Comparison of ENCODE assay signal across 1 cellular context in the genomic region with DNA sequence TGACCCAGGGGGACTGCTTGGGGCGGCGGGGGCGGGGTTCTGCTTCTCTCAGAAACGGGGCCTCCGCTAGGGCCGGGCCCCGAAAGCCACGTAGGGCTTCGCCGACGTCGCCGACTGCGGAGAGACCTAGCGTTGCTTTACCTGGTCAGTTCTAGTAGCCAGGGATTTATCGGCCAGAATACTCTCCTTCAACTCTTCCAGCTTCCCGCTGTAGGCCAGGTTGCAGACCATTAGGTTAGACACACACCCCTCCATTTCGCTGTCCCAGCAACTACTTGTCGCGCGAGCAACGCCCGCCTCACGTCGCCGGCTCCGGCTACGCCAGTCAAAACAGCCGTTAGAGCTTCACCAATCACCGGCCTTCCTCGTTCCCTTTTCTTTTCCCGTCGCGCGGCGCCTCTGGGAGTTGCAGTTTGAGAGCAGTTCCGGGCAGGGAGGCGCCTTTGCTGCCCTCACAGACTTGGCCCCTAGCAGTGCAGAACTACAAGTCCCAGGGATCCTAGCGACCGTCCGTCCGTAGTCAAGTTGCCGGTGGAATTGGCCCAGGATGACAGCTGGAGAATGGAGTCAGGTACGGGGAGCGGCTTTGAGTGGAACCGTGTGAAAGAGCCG.
A peak's percentile ranks its signal among the peaks of the same experiment; 100 is the strongest.
TF ChIP-seq lines count a peak whose summit lies in the region.

A gene with protein sequence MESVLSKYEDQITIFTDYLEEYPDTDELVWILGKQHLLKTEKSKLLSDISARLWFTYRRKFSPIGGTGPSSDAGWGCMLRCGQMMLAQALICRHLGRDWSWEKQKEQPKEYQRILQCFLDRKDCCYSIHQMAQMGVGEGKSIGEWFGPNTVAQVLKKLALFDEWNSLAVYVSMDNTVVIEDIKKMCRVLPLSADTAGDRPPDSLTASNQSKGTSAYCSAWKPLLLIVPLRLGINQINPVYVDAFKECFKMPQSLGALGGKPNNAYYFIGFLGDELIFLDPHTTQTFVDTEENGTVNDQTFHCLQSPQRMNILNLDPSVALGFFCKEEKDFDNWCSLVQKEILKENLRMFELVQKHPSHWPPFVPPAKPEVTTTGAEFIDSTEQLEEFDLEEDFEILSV (plus strand): TSS at position 513 of the 612 bp plus-strand sequence. CDS start 49 bp downstream, at position 562.
A gene with protein sequence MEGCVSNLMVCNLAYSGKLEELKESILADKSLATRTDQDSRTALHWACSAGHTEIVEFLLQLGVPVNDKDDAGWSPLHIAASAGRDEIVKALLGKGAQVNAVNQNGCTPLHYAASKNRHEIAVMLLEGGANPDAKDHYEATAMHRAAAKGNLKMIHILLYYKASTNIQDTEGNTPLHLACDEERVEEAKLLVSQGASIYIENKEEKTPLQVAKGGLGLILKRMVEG (minus strand): TSS at position 277 of the 612 bp plus-strand sequence. CDS start 22 bp downstream, at position 255.

TF ChIP-seq in K562, 482 proteins besides CTCF, POLR2A, EP300 and RAD21 (continued from another document and continues in another):
- TF ChIP-seq, protein P1, sequence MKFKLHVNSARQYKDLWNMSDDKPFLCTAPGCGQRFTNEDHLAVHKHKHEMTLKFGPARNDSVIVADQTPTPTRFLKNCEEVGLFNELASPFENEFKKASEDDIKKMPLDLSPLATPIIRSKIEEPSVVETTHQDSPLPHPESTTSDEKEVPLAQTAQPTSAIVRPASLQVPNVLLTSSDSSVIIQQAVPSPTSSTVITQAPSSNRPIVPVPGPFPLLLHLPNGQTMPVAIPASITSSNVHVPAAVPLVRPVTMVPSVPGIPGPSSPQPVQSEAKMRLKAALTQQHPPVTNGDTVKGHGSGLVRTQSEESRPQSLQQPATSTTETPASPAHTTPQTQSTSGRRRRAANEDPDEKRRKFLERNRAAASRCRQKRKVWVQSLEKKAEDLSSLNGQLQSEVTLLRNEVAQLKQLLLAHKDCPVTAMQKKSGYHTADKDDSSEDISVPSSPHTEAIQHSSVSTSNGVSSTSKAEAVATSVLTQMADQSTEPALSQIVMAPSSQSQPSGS (CRISPR knock-in tag; IDR thresholded peaks at IDR 0.05), result no peak
- TF ChIP-seq, protein P2, sequence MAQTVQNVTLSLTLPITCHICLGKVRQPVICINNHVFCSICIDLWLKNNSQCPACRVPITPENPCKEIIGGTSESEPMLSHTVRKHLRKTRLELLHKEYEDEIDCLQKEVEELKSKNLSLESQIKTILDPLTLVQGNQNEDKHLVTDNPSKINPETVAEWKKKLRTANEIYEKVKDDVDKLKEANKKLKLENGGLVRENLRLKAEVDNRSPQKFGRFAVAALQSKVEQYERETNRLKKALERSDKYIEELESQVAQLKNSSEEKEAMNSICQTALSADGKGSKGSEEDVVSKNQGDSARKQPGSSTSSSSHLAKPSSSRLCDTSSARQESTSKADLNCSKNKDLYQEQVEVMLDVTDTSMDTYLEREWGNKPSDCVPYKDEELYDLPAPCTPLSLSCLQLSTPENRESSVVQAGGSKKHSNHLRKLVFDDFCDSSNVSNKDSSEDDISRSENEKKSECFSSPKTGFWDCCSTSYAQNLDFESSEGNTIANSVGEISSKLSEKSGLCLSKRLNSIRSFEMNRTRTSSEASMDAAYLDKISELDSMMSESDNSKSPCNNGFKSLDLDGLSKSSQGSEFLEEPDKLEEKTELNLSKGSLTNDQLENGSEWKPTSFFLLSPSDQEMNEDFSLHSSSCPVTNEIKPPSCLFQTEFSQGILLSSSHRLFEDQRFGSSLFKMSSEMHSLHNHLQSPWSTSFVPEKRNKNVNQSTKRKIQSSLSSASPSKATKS (CRISPR knock-in tag; IDR thresholded peaks at IDR 0.05), result no peak
- TF ChIP-seq, protein P3, sequence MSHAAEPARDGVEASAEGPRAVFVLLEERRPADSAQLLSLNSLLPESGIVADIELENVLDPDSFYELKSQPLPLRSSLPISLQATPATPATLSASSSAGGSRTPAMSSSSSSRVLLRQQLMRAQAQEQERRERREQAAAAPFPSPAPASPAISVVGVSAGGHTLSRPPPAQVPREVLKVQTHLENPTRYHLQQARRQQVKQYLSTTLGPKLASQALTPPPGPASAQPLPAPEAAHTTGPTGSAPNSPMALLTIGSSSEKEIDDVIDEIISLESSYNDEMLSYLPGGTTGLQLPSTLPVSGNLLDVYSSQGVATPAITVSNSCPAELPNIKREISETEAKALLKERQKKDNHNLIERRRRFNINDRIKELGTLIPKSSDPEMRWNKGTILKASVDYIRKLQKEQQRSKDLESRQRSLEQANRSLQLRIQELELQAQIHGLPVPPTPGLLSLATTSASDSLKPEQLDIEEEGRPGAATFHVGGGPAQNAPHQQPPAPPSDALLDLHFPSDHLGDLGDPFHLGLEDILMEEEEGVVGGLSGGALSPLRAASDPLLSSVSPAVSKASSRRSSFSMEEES (CRISPR knock-in tag; IDR thresholded peaks at IDR 0.05), result no peak
- TF ChIP-seq, protein P4, sequence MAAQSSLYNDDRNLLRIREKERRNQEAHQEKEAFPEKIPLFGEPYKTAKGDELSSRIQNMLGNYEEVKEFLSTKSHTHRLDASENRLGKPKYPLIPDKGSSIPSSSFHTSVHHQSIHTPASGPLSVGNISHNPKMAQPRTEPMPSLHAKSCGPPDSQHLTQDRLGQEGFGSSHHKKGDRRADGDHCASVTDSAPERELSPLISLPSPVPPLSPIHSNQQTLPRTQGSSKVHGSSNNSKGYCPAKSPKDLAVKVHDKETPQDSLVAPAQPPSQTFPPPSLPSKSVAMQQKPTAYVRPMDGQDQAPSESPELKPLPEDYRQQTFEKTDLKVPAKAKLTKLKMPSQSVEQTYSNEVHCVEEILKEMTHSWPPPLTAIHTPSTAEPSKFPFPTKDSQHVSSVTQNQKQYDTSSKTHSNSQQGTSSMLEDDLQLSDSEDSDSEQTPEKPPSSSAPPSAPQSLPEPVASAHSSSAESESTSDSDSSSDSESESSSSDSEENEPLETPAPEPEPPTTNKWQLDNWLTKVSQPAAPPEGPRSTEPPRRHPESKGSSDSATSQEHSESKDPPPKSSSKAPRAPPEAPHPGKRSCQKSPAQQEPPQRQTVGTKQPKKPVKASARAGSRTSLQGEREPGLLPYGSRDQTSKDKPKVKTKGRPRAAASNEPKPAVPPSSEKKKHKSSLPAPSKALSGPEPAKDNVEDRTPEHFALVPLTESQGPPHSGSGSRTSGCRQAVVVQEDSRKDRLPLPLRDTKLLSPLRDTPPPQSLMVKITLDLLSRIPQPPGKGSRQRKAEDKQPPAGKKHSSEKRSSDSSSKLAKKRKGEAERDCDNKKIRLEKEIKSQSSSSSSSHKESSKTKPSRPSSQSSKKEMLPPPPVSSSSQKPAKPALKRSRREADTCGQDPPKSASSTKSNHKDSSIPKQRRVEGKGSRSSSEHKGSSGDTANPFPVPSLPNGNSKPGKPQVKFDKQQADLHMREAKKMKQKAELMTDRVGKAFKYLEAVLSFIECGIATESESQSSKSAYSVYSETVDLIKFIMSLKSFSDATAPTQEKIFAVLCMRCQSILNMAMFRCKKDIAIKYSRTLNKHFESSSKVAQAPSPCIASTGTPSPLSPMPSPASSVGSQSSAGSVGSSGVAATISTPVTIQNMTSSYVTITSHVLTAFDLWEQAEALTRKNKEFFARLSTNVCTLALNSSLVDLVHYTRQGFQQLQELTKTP (IDR thresholded peaks at IDR 0.05; ENCODE audit: low read depth in 1 of 2, partially characterized antibody in 2 of 2), result peak in 1 of 2 experiments; percentile 94
- TF ChIP-seq, protein P5, sequence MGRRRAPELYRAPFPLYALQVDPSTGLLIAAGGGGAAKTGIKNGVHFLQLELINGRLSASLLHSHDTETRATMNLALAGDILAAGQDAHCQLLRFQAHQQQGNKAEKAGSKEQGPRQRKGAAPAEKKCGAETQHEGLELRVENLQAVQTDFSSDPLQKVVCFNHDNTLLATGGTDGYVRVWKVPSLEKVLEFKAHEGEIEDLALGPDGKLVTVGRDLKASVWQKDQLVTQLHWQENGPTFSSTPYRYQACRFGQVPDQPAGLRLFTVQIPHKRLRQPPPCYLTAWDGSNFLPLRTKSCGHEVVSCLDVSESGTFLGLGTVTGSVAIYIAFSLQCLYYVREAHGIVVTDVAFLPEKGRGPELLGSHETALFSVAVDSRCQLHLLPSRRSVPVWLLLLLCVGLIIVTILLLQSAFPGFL (CRISPR knock-in tag; IDR thresholded peaks at IDR 0.05), result no peak
- TF ChIP-seq MYBL2 (IDR thresholded peaks at IDR 0.05; ENCODE audit: low read depth), result peak; percentile 58; the same call in 1 of the 2 replicates
- TF ChIP-seq MYBL2 (CRISPR knock-in tag; IDR thresholded peaks at IDR 0.05; ENCODE audit: borderline replicate concordance), result no peak
- no peak for TF ChIP-seq HMG20A (CRISPR knock-in tag; conservative IDR thresholded peaks at IDR 0.05)
- TF ChIP-seq XRCC3 (IDR thresholded peaks at IDR 0.05), result no peak
- no peak for TF ChIP-seq ZNF174 (CRISPR knock-in tag; IDR thresholded peaks at IDR 0.05)
- no peak for TF ChIP-seq CHCHD3 (CRISPR knock-in tag; IDR thresholded peaks at IDR 0.05)
- TF ChIP-seq TBP (optimal IDR thresholded peaks at IDR 0.05; ENCODE audit: low read depth, low read length), result peak; percentile 61
- no peak for TF ChIP-seq ZNF347 (CRISPR knock-in tag; IDR thresholded peaks at IDR 0.05; ENCODE audit: low read depth)
- TF ChIP-seq JUND (IDR thresholded peaks at IDR 0.05; ENCODE audit: borderline replicate concordance, low read depth, low read length), result no peak; the same call in 1 of the 2 replicates
- no peak; the same call in 2 of the 3 replicates for TF ChIP-seq JUND (tag; IDR thresholded peaks at IDR 0.05; ENCODE audit: borderline replicate concordance, low read depth, low read length)
- no peak for TF ChIP-seq ZFP30 (CRISPR knock-in tag; IDR thresholded peaks at IDR 0.05; ENCODE audit: borderline replicate concordance)
- no peak for TF ChIP-seq ZNF165 (CRISPR knock-in tag; IDR thresholded peaks at IDR 0.05; ENCODE audit: borderline replicate concordance)
- peak; percentile 58 for TF ChIP-seq POLR2H (tag; IDR thresholded peaks at IDR 0.05; ENCODE audit: low read depth)
- no peak for TF ChIP-seq KLF6 (CRISPR knock-in tag; IDR thresholded peaks at IDR 0.05; ENCODE audit: borderline replicate concordance)
- peak; percentile 90 for TF ChIP-seq CREB1 (IDR thresholded peaks at IDR 0.05)
- peak; percentile 79 for TF ChIP-seq CREB1 (CRISPR knock-in tag; IDR thresholded peaks at IDR 0.05)
- TF ChIP-seq, protein P6, sequence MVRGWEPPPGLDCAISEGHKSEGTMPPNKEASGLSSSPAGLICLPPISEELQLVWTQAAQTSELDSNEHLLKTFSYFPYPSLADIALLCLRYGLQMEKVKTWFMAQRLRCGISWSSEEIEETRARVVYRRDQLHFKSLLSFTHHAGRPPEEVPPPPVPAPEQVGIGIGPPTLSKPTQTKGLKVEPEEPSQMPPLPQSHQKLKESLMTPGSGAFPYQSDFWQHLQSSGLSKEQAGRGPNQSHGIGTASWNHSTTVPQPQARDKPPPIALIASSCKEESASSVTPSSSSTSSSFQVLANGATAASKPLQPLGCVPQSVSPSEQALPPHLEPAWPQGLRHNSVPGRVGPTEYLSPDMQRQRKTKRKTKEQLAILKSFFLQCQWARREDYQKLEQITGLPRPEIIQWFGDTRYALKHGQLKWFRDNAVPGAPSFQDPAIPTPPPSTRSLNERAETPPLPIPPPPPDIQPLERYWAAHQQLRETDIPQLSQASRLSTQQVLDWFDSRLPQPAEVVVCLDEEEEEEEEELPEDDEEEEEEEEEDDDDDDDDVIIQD (CRISPR knock-in tag; IDR thresholded peaks at IDR 0.05), result no peak
- no peak for TF ChIP-seq HMGN3 (IDR thresholded peaks at IDR 0.05; ENCODE audit: borderline replicate concordance, extremely low read depth, insufficient read length, low read depth, low read length)
- TF ChIP-seq, protein P7, sequence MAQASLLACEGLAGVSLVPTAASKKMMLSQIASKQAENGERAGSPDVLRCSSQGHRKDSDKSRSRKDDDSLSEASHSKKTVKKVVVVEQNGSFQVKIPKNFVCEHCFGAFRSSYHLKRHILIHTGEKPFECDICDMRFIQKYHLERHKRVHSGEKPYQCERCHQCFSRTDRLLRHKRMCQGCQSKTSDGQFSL (CRISPR knock-in tag; IDR thresholded peaks at IDR 0.05), result no peak
- TF ChIP-seq, protein P7 (tag; IDR thresholded peaks at IDR 0.05), result no peak; a peak in 1 of 4 replicates
- TF ChIP-seq NONO (IDR thresholded peaks at IDR 0.05; ENCODE audit: low read depth in 2 of 2, low read length in 1 of 2), result no peak
- TF ChIP-seq, protein P8, sequence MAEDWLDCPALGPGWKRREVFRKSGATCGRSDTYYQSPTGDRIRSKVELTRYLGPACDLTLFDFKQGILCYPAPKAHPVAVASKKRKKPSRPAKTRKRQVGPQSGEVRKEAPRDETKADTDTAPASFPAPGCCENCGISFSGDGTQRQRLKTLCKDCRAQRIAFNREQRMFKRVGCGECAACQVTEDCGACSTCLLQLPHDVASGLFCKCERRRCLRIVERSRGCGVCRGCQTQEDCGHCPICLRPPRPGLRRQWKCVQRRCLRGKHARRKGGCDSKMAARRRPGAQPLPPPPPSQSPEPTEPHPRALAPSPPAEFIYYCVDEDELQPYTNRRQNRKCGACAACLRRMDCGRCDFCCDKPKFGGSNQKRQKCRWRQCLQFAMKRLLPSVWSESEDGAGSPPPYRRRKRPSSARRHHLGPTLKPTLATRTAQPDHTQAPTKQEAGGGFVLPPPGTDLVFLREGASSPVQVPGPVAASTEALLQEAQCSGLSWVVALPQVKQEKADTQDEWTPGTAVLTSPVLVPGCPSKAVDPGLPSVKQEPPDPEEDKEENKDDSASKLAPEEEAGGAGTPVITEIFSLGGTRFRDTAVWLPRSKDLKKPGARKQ (CRISPR knock-in tag; IDR thresholded peaks at IDR 0.05), result no peak
- TF ChIP-seq, protein P9, sequence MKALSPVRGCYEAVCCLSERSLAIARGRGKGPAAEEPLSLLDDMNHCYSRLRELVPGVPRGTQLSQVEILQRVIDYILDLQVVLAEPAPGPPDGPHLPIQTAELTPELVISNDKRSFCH (CRISPR knock-in tag; IDR thresholded peaks at IDR 0.05), result no peak
- TF ChIP-seq, protein P9 (tag; IDR thresholded peaks at IDR 0.05), result no peak
- TF ChIP-seq ZBTB7A (IDR thresholded peaks at IDR 0.05; ENCODE audit: borderline replicate concordance, control insufficient read depth, low read depth, low read length), result peak; percentile 41; the same call in 1 of the 2 replicates
- no peak for TF ChIP-seq ZNF431 (CRISPR knock-in tag; IDR thresholded peaks at IDR 0.05)
- TF ChIP-seq ZBTB17 (CRISPR knock-in tag; IDR thresholded peaks at IDR 0.05), result no peak
- TF ChIP-seq, protein P10, sequence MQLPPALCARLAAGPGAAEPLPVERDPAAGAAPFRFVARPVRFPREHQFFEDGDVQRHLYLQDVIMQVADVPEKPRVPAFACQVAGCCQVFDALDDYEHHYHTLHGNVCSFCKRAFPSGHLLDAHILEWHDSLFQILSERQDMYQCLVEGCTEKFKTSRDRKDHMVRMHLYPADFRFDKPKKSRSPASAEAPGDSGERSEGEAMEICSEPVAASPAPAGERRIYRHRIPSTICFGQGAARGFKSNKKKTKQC (CRISPR knock-in tag; IDR thresholded peaks at IDR 0.05), result 0 out of 2 replicates have a peak, but pooled peaks have one; percentile 22
- no peak for TF ChIP-seq CBX5 (IDR thresholded peaks at IDR 0.05; ENCODE audit: borderline replicate concordance, low read depth)
- TF ChIP-seq ZNF583 (CRISPR knock-in tag; IDR thresholded peaks at IDR 0.05), result no peak
- TF ChIP-seq COPS2 (conservative IDR thresholded peaks at IDR 0.05), result no peak
- no peak for TF ChIP-seq BHLHE40 (IDR thresholded peaks at IDR 0.05; ENCODE audit: low read length)
- TF ChIP-seq ZNF197 (CRISPR knock-in tag; IDR thresholded peaks at IDR 0.05; ENCODE audit: low read depth), result peak; percentile 60; the same call in 1 of the 2 replicates
- TF ChIP-seq ZNF133 (CRISPR knock-in tag; IDR thresholded peaks at IDR 0.05), result no peak
- no peak for TF ChIP-seq ZNF780A (CRISPR knock-in tag; IDR thresholded peaks at IDR 0.05)
- TF ChIP-seq NBN (IDR thresholded peaks at IDR 0.05; ENCODE audit: low read depth), result no peak
- TF ChIP-seq MBD2 (IDR thresholded peaks at IDR 0.05; ENCODE audit: borderline replicate concordance, low read depth), result peak; percentile 93
